10 cellular contexts compared by ENCODE assay signal in genomic region chr2:38533180-38533579, GRCh38.
A peak's percentile ranks its signal among the peaks of the same experiment; 100 is the strongest.
DNase-seq lines count a peak whose midpoint lies in the region; ATAC-seq, FAIRE-seq and TF ChIP-seq lines count a peak whose summit lies in the region.
"Had no signal": no experiment of that assay in that cellular context is flagged by ENCODE, and none has a peak within 500 bp of the region (broad histone marks: within the 10 kb centered on the region; RNA-seq: fewer than 3 reads in every experiment).

No MANE protein-coding gene starts in this region.

- H3K9ac ChIP-seq in HepG2 (ENCODE audit: insufficient read depth, low read depth, low read length): no peak overlapping the region

- H3K27me3 ChIP-seq in HepG2 (ENCODE audit: control insufficient read depth in 1 of 2, insufficient read depth in 2 of 2, low read length in 2 of 2): peaks cover 1 to 17% of the 10 kb centered on the region in 2 experiments; a peak in 2 of 5 replicates

- FAIRE-seq in HepG2 (lab: Jason Lieb, UNC): no peak

- no peaks in the 10 kb centered on the region for H3K36me3 Mint-ChIP-seq in activated CD4-positive, alpha-beta T cell treated with anti-CD3 and anti-CD28 coated beads for 36 hours (ENCODE audit: low read depth)

- TF ChIP-seq EP300 in HepG2 (IDR thresholded peaks at IDR 0.05; ENCODE audit: low read depth in 2 of 2, low read length in 2 of 2) (no peak), HepG2 (CRISPR knock-in tag; IDR thresholded peaks at IDR 0.05; ENCODE audit: borderline replicate concordance) (no peak)

- no peak for TF ChIP-seq POLR2A in HepG2 (IDR thresholded peaks at IDR 0.05; ENCODE audit: insufficient read depth in 1 of 2, low read depth in 2 of 2, low read length in 2 of 2)

- no peak for TF ChIP-seq CTCF in HepG2 (CRISPR knock-in tag; IDR thresholded peaks at IDR 0.05)

- POLR2A ChIA-PET in HepG2 (lab: Yijun Ruan, JAX): interaction anchor here (0.5 to 3.6 kb wide), 2 partner anchors 104 to 218 kb away, joined by 3 to 11 read pairs; partner anchors contain the start of gene SRSF7
- POLR2A ChIA-PET in activated CD4-positive, alpha-beta T cell treated with anti-CD3 and anti-CD28 coated beads for 36 hours (lab: Charles Lee): no interaction called here

- peak overlapping the region; percentile 73 for H2AFZ ChIP-seq in HepG2 (ENCODE audit: low read length)

- peaks cover 26% of the 10 kb centered on the region for H3K27me3 Mint-ChIP-seq in activated CD4-positive, alpha-beta T cell treated with anti-CD3 and anti-CD28 coated beads for 36 hours

- H3K36me3 ChIP-seq in HepG2 (replicated peaks in 1 of 2; ENCODE audit: control insufficient read depth in 1 of 2, insufficient read depth in 2 of 2, low read length in 2 of 2): no peaks in the 10 kb centered on the region

- 31% methylated on average over 9 of the region's 9 CpGs for WGBS in HepG2 (ENCODE audit: low lambda C conversion rate)

- intact Hi-C loops in HepG2 (cut with micrococcal nuclease; ENCODE audit: unreplicated experiment): no loop called here
- intact Hi-C loops in activated CD4-positive, alpha-beta T cell treated with anti-CD3 and anti-CD28 coated beads for 36 hours (cut with DNase I, micrococcal nuclease): no loop called here

- H3K4me3 Mint-ChIP-seq in activated CD4-positive, alpha-beta T cell treated with anti-CD3 and anti-CD28 coated beads for 36 hours: no peak overlapping the region
- H3K4me3 Mint-ChIP-seq: activated CD4-positive, alpha-beta T cell treated with anti-CD3 and anti-CD28 coated beads, Interleukin-2, amount 10 ng/mL, durations not matched to agents 24 days and 14 days had no signal

- no peak overlapping the region for H3K27ac ChIP-seq in HepG2 (ENCODE audit: extremely low read length, insufficient read depth, low read length)

- H3K4me1 Mint-ChIP-seq in activated CD4-positive, alpha-beta T cell treated with anti-CD3 and anti-CD28 coated beads for 36 hours: peaks cover 6% of the 10 kb centered on the region

- H3K9me3 ChIP-seq in HepG2 (ENCODE audit: low read length): no peaks in the 10 kb centered on the region

- in situ Hi-C loops in HepG2 (cut with HindIII; ENCODE audit: extremely low pct_ligation_motif_present, low pct_unique_long_range_greater_than_20kb): no loop called here

- no peaks in the 10 kb centered on the region for H4K20me1 ChIP-seq in HepG2 (ENCODE audit: insufficient read depth, low read length)

- H3K79me2 ChIP-seq in HepG2 (ENCODE audit: insufficient read depth, low read length): no peaks in the 10 kb centered on the region

- no peaks in the 10 kb centered on the region for H3K9me3 Mint-ChIP-seq in activated CD4-positive, alpha-beta T cell treated with anti-CD3 and anti-CD28 coated beads for 36 hours (ENCODE audit: low read depth)
- H3K9me3 Mint-ChIP-seq: activated CD4-positive, alpha-beta T cell treated with anti-CD3 and anti-CD28 coated beads, Interleukin-2, amount 10 ng/mL, durations not matched to agents 24 days and 14 days had no signal

- no peak for TF ChIP-seq RAD21 in HepG2 (CRISPR knock-in tag; IDR thresholded peaks at IDR 0.05)

- H3K4me1 ChIP-seq in HepG2 (ENCODE audit: insufficient read depth, low read length): peaks cover 54% of the 10 kb centered on the region

- ATAC-seq in GM18517 (IDR thresholded peaks at IDR 0.05; ENCODE audit: unreplicated experiment) (peak; percentile 98), GM21723 (IDR thresholded peaks at IDR 0.05; ENCODE audit: unreplicated experiment) (peak; percentile 92), HG03469 (IDR thresholded peaks at IDR 0.05; ENCODE audit: unreplicated experiment) (peak; percentile 99), HepG2 (peak; percentile 51)
- ATAC-seq in activated CD4-positive, alpha-beta T cell treated with anti-CD3 and anti-CD28 coated beads for 36 hours: no peak

- DNase-seq in HepG2 (ENCODE audit: low spot score): no peak
- no peak for DNase-seq in foreskin melanocyte
- no peak for DNase-seq in NCI-H1436 (lab: John Stamatoyannopoulos, UW)
- DNase-seq in activated CD4-positive, alpha-beta T cell treated with anti-CD3 and anti-CD28 coated beads for 36 hours: no peak
- no peak for DNase-seq in dedifferentiated amniotic fluid mesenchymal stem cell (ENCODE audit: extremely low spot score)
- DNase-seq: activated CD4-positive, alpha-beta T cell treated with anti-CD3 and anti-CD28 coated beads, Interleukin-2, amount 10 ng/mL, durations not matched to agents 24 days and 14 days; DND-41 had no signal

- no TSS peak for BruUV-seq in HepG2 (replicated peaks; lab: Mats Ljungman, UMichigan)

- no peak overlapping the region for H3K27ac Mint-ChIP-seq in activated CD4-positive, alpha-beta T cell treated with anti-CD3 and anti-CD28 coated beads for 36 hours
- H3K27ac Mint-ChIP-seq: activated CD4-positive, alpha-beta T cell treated with anti-CD3 and anti-CD28 coated beads, Interleukin-2, amount 10 ng/mL, durations not matched to agents 24 days and 14 days had no signal

- CTCF ChIA-PET in HepG2 (lab: Yijun Ruan, JAX; ENCODE audit: low intra/inter-chr PET ratio, low total read pairs): no interaction called here
- CTCF ChIA-PET in activated CD4-positive, alpha-beta T cell treated with anti-CD3 and anti-CD28 coated beads for 36 hours (lab: Charles Lee): interaction anchor here (1.0 to 1.7 kb wide), 4 partner anchors 15 to 217 kb away, joined by 3 to 9 read pairs (median 5); no protein-coding TSS in a partner anchor

- peak overlapping the region; percentile 2 to 31 (median 13); a peak in 3 of 6 replicates for H3K4me3 ChIP-seq in HepG2 (replicated peaks in 1 of 3; ENCODE audit: insufficient read depth in 1 of 3, low read depth in 2 of 3, low read length in 3 of 3)

- peak overlapping the region; percentile 55 for H3K4me2 ChIP-seq in HepG2 (ENCODE audit: low read depth, low read length)

TF ChIP-seq in HepG2, 621 proteins besides CTCF, POLR2A, EP300 and RAD21 (continues in another document):
- peak; percentile 32 for TF ChIP-seq ASH2L (IDR thresholded peaks at IDR 0.05; ENCODE audit: insufficient read length, low read depth, low read length)
- TF ChIP-seq CBX5 (CRISPR knock-in tag; IDR thresholded peaks at IDR 0.05; ENCODE audit: borderline replicate concordance): peak; percentile 50; the same call in 1 of the 2 replicates
- TF ChIP-seq ZSCAN20 (CRISPR knock-in tag; IDR thresholded peaks at IDR 0.05; ENCODE audit: borderline replicate concordance): no peak
- 0 out of 2 replicates have a peak, but pooled peaks have one; percentile 56 for TF ChIP-seq NRL (CRISPR knock-in tag; IDR thresholded peaks at IDR 0.05; ENCODE audit: borderline replicate concordance)
- peak; percentile 33; the same call in 1 of the 2 replicates for TF ChIP-seq ZNF614 (CRISPR knock-in tag; IDR thresholded peaks at IDR 0.05; ENCODE audit: borderline replicate concordance)
- no peak for TF ChIP-seq KDM5A (IDR thresholded peaks at IDR 0.05; ENCODE audit: borderline replicate concordance, low read length)
- no peak for TF ChIP-seq ZNF430 (CRISPR knock-in tag; IDR thresholded peaks at IDR 0.05)
- TF ChIP-seq SAFB2 (CRISPR knock-in tag; IDR thresholded peaks at IDR 0.05; ENCODE audit: borderline replicate concordance, low read depth): no peak
- TF ChIP-seq FOXO1 (CRISPR knock-in tag; IDR thresholded peaks at IDR 0.05): peak; percentile 36; the same call in 1 of the 2 replicates
- no peak for TF ChIP-seq ZNF124 (CRISPR knock-in tag; IDR thresholded peaks at IDR 0.05)
- TF ChIP-seq, protein P1, sequence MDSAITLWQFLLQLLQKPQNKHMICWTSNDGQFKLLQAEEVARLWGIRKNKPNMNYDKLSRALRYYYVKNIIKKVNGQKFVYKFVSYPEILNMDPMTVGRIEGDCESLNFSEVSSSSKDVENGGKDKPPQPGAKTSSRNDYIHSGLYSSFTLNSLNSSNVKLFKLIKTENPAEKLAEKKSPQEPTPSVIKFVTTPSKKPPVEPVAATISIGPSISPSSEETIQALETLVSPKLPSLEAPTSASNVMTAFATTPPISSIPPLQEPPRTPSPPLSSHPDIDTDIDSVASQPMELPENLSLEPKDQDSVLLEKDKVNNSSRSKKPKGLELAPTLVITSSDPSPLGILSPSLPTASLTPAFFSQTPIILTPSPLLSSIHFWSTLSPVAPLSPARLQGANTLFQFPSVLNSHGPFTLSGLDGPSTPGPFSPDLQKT (CRISPR knock-in tag; IDR thresholded peaks at IDR 0.05; ENCODE audit: borderline replicate concordance): no peak
- 0 out of 2 replicates have a peak, but pooled peaks have one; percentile 29 for TF ChIP-seq HMGXB3 (CRISPR knock-in tag; IDR thresholded peaks at IDR 0.05; ENCODE audit: borderline replicate concordance)
- TF ChIP-seq ZNF780A (CRISPR knock-in tag; IDR thresholded peaks at IDR 0.05): no peak
